Comparison of ENCODE assay signal across 1 cellular context in genomic region chr7:107945332-107945731, GRCh38.
TF ChIP-seq lines count a peak whose summit lies in the region.

No MANE protein-coding gene starts in this region.

TF ChIP-seq in SK-N-SH, 30 proteins besides CTCF, POLR2A, EP300 and RAD21 (continued from another document):
- TF ChIP-seq, protein P1, sequence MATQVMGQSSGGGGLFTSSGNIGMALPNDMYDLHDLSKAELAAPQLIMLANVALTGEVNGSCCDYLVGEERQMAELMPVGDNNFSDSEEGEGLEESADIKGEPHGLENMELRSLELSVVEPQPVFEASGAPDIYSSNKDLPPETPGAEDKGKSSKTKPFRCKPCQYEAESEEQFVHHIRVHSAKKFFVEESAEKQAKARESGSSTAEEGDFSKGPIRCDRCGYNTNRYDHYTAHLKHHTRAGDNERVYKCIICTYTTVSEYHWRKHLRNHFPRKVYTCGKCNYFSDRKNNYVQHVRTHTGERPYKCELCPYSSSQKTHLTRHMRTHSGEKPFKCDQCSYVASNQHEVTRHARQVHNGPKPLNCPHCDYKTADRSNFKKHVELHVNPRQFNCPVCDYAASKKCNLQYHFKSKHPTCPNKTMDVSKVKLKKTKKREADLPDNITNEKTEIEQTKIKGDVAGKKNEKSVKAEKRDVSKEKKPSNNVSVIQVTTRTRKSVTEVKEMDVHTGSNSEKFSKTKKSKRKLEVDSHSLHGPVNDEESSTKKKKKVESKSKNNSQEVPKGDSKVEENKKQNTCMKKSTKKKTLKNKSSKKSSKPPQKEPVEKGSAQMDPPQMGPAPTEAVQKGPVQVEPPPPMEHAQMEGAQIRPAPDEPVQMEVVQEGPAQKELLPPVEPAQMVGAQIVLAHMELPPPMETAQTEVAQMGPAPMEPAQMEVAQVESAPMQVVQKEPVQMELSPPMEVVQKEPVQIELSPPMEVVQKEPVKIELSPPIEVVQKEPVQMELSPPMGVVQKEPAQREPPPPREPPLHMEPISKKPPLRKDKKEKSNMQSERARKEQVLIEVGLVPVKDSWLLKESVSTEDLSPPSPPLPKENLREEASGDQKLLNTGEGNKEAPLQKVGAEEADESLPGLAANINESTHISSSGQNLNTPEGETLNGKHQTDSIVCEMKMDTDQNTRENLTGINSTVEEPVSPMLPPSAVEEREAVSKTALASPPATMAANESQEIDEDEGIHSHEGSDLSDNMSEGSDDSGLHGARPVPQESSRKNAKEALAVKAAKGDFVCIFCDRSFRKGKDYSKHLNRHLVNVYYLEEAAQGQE (IDR thresholded peaks at IDR 0.05; ENCODE audit: low read depth, low read length) = no peak
- TF ChIP-seq JUND (IDR thresholded peaks at IDR 0.05) = no peak
- TF ChIP-seq GABPA (IDR thresholded peaks at IDR 0.05; ENCODE audit: low read depth) = no peak
- TF ChIP-seq TEAD4 (IDR thresholded peaks at IDR 0.05; ENCODE audit: borderline replicate concordance, insufficient read depth) = no peak
- TF ChIP-seq ELF1 (IDR thresholded peaks at IDR 0.05) = no peak
